Comparison of ENCODE assay signal across 1 cellular context in the genomic region with DNA sequence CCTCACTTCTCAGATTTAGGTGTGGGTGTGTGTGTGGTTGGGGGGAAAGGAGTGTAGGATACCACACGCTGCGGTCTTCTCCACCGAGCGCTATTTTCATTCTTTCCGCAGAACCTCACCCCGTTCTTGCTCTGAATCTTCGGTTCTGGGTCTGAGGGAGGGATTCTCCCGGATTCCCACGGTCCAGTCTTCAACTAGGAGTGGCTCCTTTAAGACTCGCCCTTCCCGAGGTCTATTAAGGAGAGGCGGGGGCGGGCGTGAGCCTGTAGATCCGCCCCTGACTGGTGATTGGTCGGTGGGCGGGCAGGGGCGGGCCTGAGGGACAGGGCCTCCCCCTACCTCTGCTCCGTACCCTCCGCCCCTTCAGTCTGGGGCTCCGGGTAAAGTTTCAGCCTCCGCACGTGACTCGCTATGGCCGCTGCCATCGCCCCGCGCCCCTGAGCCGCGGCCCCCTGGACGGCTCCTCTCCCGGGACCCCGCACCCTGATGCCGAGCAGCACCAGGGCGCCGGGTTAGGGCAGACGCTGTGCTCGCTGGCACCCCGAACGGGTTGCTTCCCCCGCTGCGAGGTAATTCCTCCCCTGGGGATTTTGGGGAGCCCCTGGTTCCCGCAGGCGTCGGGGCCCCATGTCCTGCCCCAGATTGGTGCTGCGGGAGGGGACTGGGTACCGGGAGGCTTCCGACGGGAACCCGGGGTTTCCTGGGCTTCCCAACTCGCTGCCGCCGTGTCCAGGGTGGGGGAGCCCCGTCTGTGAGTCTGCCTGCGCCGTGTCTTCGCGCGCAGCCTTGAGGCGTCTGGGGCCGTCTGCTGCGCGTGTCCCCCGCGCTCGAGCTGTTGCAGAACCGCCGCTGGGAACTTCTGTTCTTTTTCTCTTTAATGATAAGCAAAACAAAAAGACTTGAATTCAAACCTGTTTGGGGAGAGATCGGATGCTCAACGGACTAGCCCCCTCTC.
TF ChIP-seq lines count a peak whose summit lies in the region.

No MANE protein-coding gene starts in this region.

TF ChIP-seq in GM12878, 131 proteins besides CTCF, POLR2A, EP300 and RAD21 (continued from another document and continues in another):
- no peak for TF ChIP-seq MLLT1 (IDR thresholded peaks at IDR 0.05)
- TF ChIP-seq CHD1 (IDR thresholded peaks at IDR 0.05; ENCODE audit: low read depth, low read length), result no peak
- peak; percentile 79 to 88 for TF ChIP-seq IKZF2 (IDR thresholded peaks at IDR 0.05)
- no peak for TF ChIP-seq MTA3 (IDR thresholded peaks at IDR 0.05; ENCODE audit: borderline replicate concordance, low read length)
- peak; percentile 81 for TF ChIP-seq RAD51 (IDR thresholded peaks at IDR 0.05)
- peak; percentile 43; the same call in 1 of the 2 replicates for TF ChIP-seq ZNF217 (IDR thresholded peaks at IDR 0.05)
- TF ChIP-seq EZH2 (IDR thresholded peaks at IDR 0.05; ENCODE audit: borderline replicate concordance, control insufficient read depth, low read depth, low read length), result no peak
- TF ChIP-seq WRNIP1 (IDR thresholded peaks at IDR 0.05; ENCODE audit: borderline replicate concordance, low read depth, low read length), result no peak
- no peak for TF ChIP-seq SPI1 (IDR thresholded peaks at IDR 0.05; ENCODE audit: borderline replicate concordance, insufficient read depth, low read depth, low read length)
- TF ChIP-seq STAT3 (IDR thresholded peaks at IDR 0.05; ENCODE audit: low read depth, low read length), result no peak; the same call in 1 of the 2 replicates
- TF ChIP-seq DPF2 (IDR thresholded peaks at IDR 0.05), result peak; percentile 80
- TF ChIP-seq REST (IDR thresholded peaks at IDR 0.05; ENCODE audit: low read depth, low read length), result no peak; the same call in 1 of the 2 replicates
- TF ChIP-seq RBBP5 (conservative IDR thresholded peaks at IDR 0.05), result no peak
- peak; percentile 87; the same call in 1 of the 2 replicates for TF ChIP-seq SIN3A (IDR thresholded peaks at IDR 0.05; ENCODE audit: low read depth, low read length)
- no peak for TF ChIP-seq GABPA (IDR thresholded peaks at IDR 0.05; ENCODE audit: low read depth)
- TF ChIP-seq MYB (IDR thresholded peaks at IDR 0.05; ENCODE audit: borderline replicate concordance, low read depth, low read length), result no peak
- peak; percentile 78 for TF ChIP-seq RELB (IDR thresholded peaks at IDR 0.05; ENCODE audit: low read depth)
- TF ChIP-seq, protein P1, sequence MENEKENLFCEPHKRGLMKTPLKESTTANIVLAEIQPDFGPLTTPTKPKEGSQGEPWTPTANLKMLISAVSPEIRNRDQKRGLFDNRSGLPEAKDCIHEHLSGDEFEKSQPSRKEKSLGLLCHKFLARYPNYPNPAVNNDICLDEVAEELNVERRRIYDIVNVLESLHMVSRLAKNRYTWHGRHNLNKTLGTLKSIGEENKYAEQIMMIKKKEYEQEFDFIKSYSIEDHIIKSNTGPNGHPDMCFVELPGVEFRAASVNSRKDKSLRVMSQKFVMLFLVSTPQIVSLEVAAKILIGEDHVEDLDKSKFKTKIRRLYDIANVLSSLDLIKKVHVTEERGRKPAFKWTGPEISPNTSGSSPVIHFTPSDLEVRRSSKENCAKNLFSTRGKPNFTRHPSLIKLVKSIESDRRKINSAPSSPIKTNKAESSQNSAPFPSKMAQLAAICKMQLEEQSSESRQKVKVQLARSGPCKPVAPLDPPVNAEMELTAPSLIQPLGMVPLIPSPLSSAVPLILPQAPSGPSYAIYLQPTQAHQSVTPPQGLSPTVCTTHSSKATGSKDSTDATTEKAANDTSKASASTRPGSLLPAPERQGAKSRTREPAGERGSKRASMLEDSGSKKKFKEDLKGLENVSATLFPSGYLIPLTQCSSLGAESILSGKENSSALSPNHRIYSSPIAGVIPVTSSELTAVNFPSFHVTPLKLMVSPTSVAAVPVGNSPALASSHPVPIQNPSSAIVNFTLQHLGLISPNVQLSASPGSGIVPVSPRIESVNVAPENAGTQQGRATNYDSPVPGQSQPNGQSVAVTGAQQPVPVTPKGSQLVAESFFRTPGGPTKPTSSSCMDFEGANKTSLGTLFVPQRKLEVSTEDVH (IDR thresholded peaks at IDR 0.05; ENCODE audit: low read depth, partially characterized antibody), result no peak
- TF ChIP-seq BHLHE40 (IDR thresholded peaks at IDR 0.05; ENCODE audit: borderline replicate concordance in 1 of 2, low read depth in 2 of 2, low read length in 1 of 2), result peak; percentile 97 to 99
- TF ChIP-seq NRF1 (conservative IDR thresholded peaks at IDR 0.05; ENCODE audit: low read depth, low read length), result peak; percentile 26; the same call in 1 of the 2 replicates
- peak; percentile 3; the same call in 1 of the 3 replicates for TF ChIP-seq POU2F2 (IDR thresholded peaks at IDR 0.05; ENCODE audit: borderline replicate concordance, low read depth, low read length)
- no peak for TF ChIP-seq ZNF24 (IDR thresholded peaks at IDR 0.05)
- TF ChIP-seq, protein P2, sequence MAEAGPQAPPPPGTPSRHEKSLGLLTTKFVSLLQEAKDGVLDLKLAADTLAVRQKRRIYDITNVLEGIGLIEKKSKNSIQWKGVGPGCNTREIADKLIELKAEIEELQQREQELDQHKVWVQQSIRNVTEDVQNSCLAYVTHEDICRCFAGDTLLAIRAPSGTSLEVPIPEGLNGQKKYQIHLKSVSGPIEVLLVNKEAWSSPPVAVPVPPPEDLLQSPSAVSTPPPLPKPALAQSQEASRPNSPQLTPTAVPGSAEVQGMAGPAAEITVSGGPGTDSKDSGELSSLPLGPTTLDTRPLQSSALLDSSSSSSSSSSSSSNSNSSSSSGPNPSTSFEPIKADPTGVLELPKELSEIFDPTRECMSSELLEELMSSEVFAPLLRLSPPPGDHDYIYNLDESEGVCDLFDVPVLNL (IDR thresholded peaks at IDR 0.05; ENCODE audit: low read depth, low read length), result no peak
- TF ChIP-seq SIX5 (IDR thresholded peaks at IDR 0.05; ENCODE audit: low read depth, low read length, severe bottlenecking), result no peak
- TF ChIP-seq RELA (IDR thresholded peaks at IDR 0.05; ENCODE audit: borderline replicate concordance, partially characterized antibody), result no peak
- TF ChIP-seq, protein P3, sequence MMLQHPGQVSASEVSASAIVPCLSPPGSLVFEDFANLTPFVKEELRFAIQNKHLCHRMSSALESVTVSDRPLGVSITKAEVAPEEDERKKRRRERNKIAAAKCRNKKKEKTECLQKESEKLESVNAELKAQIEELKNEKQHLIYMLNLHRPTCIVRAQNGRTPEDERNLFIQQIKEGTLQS (IDR thresholded peaks at IDR 0.05; ENCODE audit: borderline replicate concordance, extremely low read depth, low read depth, low read length), result no peak
- no peak for TF ChIP-seq ZZZ3 (IDR thresholded peaks at IDR 0.05; ENCODE audit: control insufficient read depth, insufficient read length, low read depth)
- TF ChIP-seq SMARCA5 (IDR thresholded peaks at IDR 0.05), result peak; percentile 75; the same call in 1 of the 2 replicates
- TF ChIP-seq TBL1XR1 (IDR thresholded peaks at IDR 0.05; ENCODE audit: low read depth, low read length), result 0 out of 2 replicates have a peak, but pooled peaks have one; percentile 17
- TF ChIP-seq SMAD5 (IDR thresholded peaks at IDR 0.05; ENCODE audit: low read depth), result no peak
- no peak for TF ChIP-seq FOXM1 (IDR thresholded peaks at IDR 0.05; ENCODE audit: low read depth, low read length)
- TF ChIP-seq NFIC (IDR thresholded peaks at IDR 0.05; ENCODE audit: low read depth, low read length), result no peak
- no peak for TF ChIP-seq STAT1 (conservative IDR thresholded peaks at IDR 0.05)
- TF ChIP-seq, protein P4, sequence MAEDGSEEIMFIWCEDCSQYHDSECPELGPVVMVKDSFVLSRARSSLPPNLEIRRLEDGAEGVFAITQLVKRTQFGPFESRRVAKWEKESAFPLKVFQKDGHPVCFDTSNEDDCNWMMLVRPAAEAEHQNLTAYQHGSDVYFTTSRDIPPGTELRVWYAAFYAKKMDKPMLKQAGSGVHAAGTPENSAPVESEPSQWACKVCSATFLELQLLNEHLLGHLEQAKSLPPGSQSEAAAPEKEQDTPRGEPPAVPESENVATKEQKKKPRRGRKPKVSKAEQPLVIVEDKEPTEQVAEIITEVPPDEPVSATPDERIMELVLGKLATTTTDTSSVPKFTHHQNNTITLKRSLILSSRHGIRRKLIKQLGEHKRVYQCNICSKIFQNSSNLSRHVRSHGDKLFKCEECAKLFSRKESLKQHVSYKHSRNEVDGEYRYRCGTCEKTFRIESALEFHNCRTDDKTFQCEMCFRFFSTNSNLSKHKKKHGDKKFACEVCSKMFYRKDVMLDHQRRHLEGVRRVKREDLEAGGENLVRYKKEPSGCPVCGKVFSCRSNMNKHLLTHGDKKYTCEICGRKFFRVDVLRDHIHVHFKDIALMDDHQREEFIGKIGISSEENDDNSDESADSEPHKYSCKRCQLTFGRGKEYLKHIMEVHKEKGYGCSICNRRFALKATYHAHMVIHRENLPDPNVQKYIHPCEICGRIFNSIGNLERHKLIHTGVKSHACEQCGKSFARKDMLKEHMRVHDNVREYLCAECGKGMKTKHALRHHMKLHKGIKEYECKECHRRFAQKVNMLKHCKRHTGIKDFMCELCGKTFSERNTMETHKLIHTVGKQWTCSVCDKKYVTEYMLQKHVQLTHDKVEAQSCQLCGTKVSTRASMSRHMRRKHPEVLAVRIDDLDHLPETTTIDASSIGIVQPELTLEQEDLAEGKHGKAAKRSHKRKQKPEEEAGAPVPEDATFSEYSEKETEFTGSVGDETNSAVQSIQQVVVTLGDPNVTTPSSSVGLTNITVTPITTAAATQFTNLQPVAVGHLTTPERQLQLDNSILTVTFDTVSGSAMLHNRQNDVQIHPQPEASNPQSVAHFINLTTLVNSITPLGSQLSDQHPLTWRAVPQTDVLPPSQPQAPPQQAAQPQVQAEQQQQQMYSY (CRISPR knock-in tag; IDR thresholded peaks at IDR 0.05), result no peak
- TF ChIP-seq, protein P5, sequence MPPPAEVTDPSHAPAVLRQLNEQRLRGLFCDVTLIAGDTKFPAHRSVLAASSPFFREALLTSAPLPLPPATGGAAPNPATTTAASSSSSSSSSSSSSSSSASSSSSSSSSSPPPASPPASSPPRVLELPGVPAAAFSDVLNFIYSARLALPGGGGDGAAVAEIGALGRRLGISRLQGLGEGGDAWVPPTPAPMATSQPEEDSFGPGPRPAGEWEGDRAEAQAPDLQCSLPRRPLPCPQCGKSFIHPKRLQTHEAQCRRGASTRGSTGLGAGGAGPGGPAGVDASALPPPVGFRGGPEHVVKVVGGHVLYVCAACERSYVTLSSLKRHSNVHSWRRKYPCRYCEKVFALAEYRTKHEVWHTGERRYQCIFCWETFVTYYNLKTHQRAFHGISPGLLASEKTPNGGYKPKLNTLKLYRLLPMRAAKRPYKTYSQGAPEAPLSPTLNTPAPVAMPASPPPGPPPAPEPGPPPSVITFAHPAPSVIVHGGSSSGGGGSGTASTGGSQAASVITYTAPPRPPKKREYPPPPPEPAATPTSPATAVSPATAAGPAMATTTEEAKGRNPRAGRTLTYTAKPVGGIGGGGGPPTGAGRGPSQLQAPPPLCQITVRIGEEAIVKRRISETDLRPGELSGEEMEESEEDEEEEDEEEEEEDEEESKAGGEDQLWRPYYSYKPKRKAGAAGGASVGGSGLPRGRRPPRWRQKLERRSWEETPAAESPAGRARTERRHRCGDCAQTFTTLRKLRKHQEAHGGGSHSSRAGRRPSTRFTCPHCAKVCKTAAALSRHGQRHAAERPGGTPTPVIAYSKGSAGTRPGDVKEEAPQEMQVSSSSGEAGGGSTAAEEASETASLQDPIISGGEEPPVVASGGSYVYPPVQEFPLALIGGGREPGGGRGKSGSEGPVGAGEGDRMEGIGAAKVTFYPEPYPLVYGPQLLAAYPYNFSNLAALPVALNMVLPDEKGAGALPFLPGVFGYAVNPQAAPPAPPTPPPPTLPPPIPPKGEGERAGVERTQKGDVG (CRISPR knock-in tag; IDR thresholded peaks at IDR 0.05), result no peak
